1 cellular context compared by ENCODE assay signal in genomic region chrX:16695079-16695676, GRCh38.
TF ChIP-seq lines count a peak whose summit lies in the region.

No MANE protein-coding gene starts in this region.

TF ChIP-seq in endothelial cell of umbilical vein, 7 proteins besides CTCF, POLR2A, EP300 and RAD21 (continued from another document):
- TF ChIP-seq, protein P1, sequence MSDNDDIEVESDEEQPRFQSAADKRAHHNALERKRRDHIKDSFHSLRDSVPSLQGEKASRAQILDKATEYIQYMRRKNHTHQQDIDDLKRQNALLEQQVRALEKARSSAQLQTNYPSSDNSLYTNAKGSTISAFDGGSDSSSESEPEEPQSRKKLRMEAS (IDR thresholded peaks at IDR 0.05; ENCODE audit: insufficient read depth, insufficient read length) = no peak
- TF ChIP-seq MYC (IDR thresholded peaks at IDR 0.05; ENCODE audit: low read depth, low read length) (no peak), JUN (IDR thresholded peaks at IDR 0.05; ENCODE audit: borderline replicate concordance, insufficient read depth, insufficient read length, low read depth) (no peak), FOS (IDR thresholded peaks at IDR 0.05; ENCODE audit: borderline replicate concordance, insufficient read depth, low read length) (no peak)
